Comparison of ENCODE assay signal across 8 cellular contexts in the genomic region with DNA sequence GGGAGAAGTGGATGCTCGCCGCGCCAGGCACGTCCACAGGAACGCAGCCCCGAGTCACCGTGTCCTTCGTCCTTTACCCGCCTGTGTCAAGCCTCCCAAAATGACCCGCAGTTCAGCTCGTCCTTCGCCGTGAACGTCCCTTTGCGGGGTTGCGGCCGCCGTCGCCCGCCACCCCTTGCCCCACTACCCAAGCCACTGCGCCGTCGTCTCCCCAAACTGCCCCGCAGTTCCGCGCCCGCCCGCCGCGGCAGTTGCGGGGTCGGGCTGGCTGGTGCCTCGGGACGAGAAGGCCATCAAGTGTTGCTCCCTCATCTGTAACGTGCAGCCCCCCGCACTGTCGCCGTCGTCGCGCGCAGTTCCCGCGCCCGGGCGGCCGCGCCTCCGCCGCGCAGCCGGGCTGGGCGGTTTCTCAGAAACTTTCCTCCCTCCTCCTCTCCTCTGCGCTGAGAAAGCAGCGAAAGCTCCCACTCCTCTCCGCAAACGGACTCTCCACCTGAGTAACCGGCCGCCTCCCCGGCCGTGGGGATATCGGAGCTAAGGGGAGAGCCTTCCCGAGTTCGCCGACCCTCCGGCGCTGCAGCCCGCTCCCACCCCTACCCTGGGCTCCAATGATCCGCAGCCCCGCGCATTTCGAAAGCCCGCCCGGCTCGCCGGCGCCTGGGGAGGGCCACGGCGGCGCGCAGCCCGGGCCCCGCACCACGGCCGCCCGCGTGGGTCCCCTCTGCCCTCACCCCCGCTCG. TPM values are rescaled to one million over a fixed set of nuclear protein-coding genes. Genes with fewer than 3 reads are reported as not detected.
DNase-seq lines count a peak whose midpoint lies in the region; ATAC-seq and TF ChIP-seq lines count a peak whose summit lies in the region.

No MANE protein-coding gene starts in this region.

- POLR2A ChIA-PET in WTC11 (lab: Charles Lee) (interaction anchor here (3.4 kb wide), 1 partner anchor 8 kb away, joined by 31 read pairs; no protein-coding TSS in a partner anchor), GM10248 (lab: Yijun Ruan, JAX) (no interaction called here)

- H3K4me1 Mint-ChIP-seq in WTC11, result peaks cover 38% of the 10 kb centered on the region
- peaks cover 33% of the 10 kb centered on the region for H3K4me1 Mint-ChIP-seq in stimulated activated naive CD8-positive, alpha-beta T cell treated with anti-CD3 and anti-CD28 coated beads, Interleukin-15, amount 100 ng/mL, for 72 hours

- no peaks in the 10 kb centered on the region for H3K9me3 Mint-ChIP-seq in WTC11
- H3K9me3 Mint-ChIP-seq in stimulated activated naive CD8-positive, alpha-beta T cell treated with anti-CD3 and anti-CD28 coated beads, Interleukin-15, amount 100 ng/mL, for 72 hours, result no peaks in the 10 kb centered on the region

- no peak for DNase-seq in AG09309 (ENCODE audit: low read depth)
- no peak for DNase-seq in HFF-Myc (ENCODE audit: extremely low read depth, low read depth)
- peak; percentile 40 for DNase-seq in WTC11 (ENCODE audit: low spot score)
- DNase-seq in dermis blood vessel endothelial cell, result peak; percentile 59
- peak; percentile 56 to 69 for DNase-seq in lung microvascular endothelial cell (ENCODE audit: low read depth in 2 of 2)
- DNase-seq in stimulated activated naive CD8-positive, alpha-beta T cell treated with anti-CD3 and anti-CD28 coated beads, Interleukin-15, amount 100 ng/mL, for 72 hours, result peak; percentile 61 to 70
- no peak for DNase-seq in GM10248 (ENCODE audit: extremely low spot score)

- H3K27ac Mint-ChIP-seq in WTC11, result no peak overlapping the region
- H3K27ac Mint-ChIP-seq in stimulated activated naive CD8-positive, alpha-beta T cell treated with anti-CD3 and anti-CD28 coated beads, Interleukin-15, amount 100 ng/mL, for 72 hours, result peak overlapping the region; percentile 98 to 100

- no peak for TF ChIP-seq CTCF in AG09309 (IDR thresholded peaks at IDR 0.05; ENCODE audit: control insufficient read depth, insufficient read depth, low read depth, low read length, missing control alignments)
- TF ChIP-seq CTCF in HFF-Myc (IDR thresholded peaks at IDR 0.05; ENCODE audit: low read depth, low read length, missing control alignments), result no peak
- TF ChIP-seq CTCF in WTC11 (IDR thresholded peaks at IDR 0.05), result no peak
- no peak for TF ChIP-seq CTCF in GM10248 (IDR thresholded peaks at IDR 0.05; ENCODE audit: control extremely low read depth, extremely low read depth, low read depth, missing control alignments)

- peaks cover 32% of the 10 kb centered on the region for H3K36me3 Mint-ChIP-seq in WTC11

- peak overlapping the region; percentile 69 for H3K4me3 ChIP-seq in AG09309 (ENCODE audit: control insufficient read depth, low read depth, low read length)
- H3K4me3 ChIP-seq in HFF-Myc (replicated peaks; ENCODE audit: low read depth, low read length), result peak overlapping the region; percentile 89

- CTCF ChIA-PET in WTC11 (lab: Charles Lee), result interaction anchor here (0.6 to 1.7 kb wide), 5 partner anchors 13 to 374 kb away, joined by 3 to 9 read pairs (median 4); partner anchors contain the start of gene MANSC1
- CTCF ChIA-PET in GM10248 (lab: Yijun Ruan, JAX), result interaction anchor here (1.5 to 8.2 kb wide), 2 partner anchors 9 to 11 kb away, joined by 4 to 72 read pairs; no protein-coding TSS in a partner anchor

- ATAC-seq in WTC11 (peak; percentile 13), GM19035 (IDR thresholded peaks at IDR 0.05; ENCODE audit: unreplicated experiment) (no peak)
- ATAC-seq in stimulated activated naive CD8-positive, alpha-beta T cell treated with anti-CD3 and anti-CD28 coated beads, Interleukin-15, amount 100 ng/mL, for 72 hours, result peak; percentile 2

- H3K4me3 Mint-ChIP-seq in WTC11, result peak overlapping the region; percentile 79
- peak overlapping the region; percentile 88 to 91 for H3K4me3 Mint-ChIP-seq in stimulated activated naive CD8-positive, alpha-beta T cell treated with anti-CD3 and anti-CD28 coated beads, Interleukin-15, amount 100 ng/mL, for 72 hours

- peaks cover 17% of the 10 kb centered on the region for H3K27me3 Mint-ChIP-seq in WTC11 (ENCODE audit: low read depth)
- no peaks in the 10 kb centered on the region for H3K27me3 Mint-ChIP-seq in stimulated activated naive CD8-positive, alpha-beta T cell treated with anti-CD3 and anti-CD28 coated beads, Interleukin-15, amount 100 ng/mL, for 72 hours

TF ChIP-seq in WTC11, 78 proteins besides CTCF, POLR2A, EP300 and RAD21 (continues in another document):
- TF ChIP-seq, protein P1, sequence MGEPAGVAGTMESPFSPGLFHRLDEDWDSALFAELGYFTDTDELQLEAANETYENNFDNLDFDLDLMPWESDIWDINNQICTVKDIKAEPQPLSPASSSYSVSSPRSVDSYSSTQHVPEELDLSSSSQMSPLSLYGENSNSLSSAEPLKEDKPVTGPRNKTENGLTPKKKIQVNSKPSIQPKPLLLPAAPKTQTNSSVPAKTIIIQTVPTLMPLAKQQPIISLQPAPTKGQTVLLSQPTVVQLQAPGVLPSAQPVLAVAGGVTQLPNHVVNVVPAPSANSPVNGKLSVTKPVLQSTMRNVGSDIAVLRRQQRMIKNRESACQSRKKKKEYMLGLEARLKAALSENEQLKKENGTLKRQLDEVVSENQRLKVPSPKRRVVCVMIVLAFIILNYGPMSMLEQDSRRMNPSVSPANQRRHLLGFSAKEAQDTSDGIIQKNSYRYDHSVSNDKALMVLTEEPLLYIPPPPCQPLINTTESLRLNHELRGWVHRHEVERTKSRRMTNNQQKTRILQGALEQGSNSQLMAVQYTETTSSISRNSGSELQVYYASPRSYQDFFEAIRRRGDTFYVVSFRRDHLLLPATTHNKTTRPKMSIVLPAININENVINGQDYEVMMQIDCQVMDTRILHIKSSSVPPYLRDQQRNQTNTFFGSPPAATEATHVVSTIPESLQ (CRISPR knock-in tag; IDR thresholded peaks at IDR 0.05), result no peak
- TF ChIP-seq, protein P2, sequence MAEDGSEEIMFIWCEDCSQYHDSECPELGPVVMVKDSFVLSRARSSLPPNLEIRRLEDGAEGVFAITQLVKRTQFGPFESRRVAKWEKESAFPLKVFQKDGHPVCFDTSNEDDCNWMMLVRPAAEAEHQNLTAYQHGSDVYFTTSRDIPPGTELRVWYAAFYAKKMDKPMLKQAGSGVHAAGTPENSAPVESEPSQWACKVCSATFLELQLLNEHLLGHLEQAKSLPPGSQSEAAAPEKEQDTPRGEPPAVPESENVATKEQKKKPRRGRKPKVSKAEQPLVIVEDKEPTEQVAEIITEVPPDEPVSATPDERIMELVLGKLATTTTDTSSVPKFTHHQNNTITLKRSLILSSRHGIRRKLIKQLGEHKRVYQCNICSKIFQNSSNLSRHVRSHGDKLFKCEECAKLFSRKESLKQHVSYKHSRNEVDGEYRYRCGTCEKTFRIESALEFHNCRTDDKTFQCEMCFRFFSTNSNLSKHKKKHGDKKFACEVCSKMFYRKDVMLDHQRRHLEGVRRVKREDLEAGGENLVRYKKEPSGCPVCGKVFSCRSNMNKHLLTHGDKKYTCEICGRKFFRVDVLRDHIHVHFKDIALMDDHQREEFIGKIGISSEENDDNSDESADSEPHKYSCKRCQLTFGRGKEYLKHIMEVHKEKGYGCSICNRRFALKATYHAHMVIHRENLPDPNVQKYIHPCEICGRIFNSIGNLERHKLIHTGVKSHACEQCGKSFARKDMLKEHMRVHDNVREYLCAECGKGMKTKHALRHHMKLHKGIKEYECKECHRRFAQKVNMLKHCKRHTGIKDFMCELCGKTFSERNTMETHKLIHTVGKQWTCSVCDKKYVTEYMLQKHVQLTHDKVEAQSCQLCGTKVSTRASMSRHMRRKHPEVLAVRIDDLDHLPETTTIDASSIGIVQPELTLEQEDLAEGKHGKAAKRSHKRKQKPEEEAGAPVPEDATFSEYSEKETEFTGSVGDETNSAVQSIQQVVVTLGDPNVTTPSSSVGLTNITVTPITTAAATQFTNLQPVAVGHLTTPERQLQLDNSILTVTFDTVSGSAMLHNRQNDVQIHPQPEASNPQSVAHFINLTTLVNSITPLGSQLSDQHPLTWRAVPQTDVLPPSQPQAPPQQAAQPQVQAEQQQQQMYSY (CRISPR knock-in tag; IDR thresholded peaks at IDR 0.05), result no peak
- TF ChIP-seq ZNF138 (CRISPR knock-in tag; conservative IDR thresholded peaks at IDR 0.05) (no peak), ZNF263 (CRISPR knock-in tag; IDR thresholded peaks at IDR 0.05; ENCODE audit: low read depth) (no peak), NFATC4 (CRISPR knock-in tag; IDR thresholded peaks at IDR 0.05) (no peak), MLX (CRISPR knock-in tag; IDR thresholded peaks at IDR 0.05) (no peak), TP53 (CRISPR knock-in tag; IDR thresholded peaks at IDR 0.05) (no peak), ERG (CRISPR knock-in tag; IDR thresholded peaks at IDR 0.05) (no peak)
- TF ChIP-seq, protein P3, sequence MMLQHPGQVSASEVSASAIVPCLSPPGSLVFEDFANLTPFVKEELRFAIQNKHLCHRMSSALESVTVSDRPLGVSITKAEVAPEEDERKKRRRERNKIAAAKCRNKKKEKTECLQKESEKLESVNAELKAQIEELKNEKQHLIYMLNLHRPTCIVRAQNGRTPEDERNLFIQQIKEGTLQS (CRISPR knock-in tag; conservative IDR thresholded peaks at IDR 0.05), result no peak

RNA-seq across cellular contexts. Expression of gene CDKN1B, which starts 6.7 kb away (rescaled TPM):
- total RNA-seq in WTC11 (2021) (34.2 to 38.4 TPM (median 34.8 TPM) in 3 replicates), dermis blood vessel endothelial cell (67.7 and 75.4 TPM in 2 replicates), lung microvascular endothelial cell (55.1 and 78.2 TPM in 2 replicates)

RNA-seq across cellular contexts. Expression of gene GPR19, which starts 27.9 kb away (rescaled TPM):
- total RNA-seq in WTC11 (2021) (10.4 to 16.4 TPM (median 14.2 TPM) in 3 replicates), dermis blood vessel endothelial cell (0.17 and 0.84 TPM in 2 replicates), lung microvascular endothelial cell (under 0.01 and 0.20 TPM in 2 replicates)

Comparison
In these comparisons a context has a peak if more than half of its experiments do, and no peak if none do; other contexts are left out.
1. DNase-seq: peak in WTC11 (single experiment), dermis blood vessel endothelial cell (single experiment), lung microvascular endothelial cell (2 of 2) and stimulated activated naive CD8-positive, alpha-beta T cell treated with anti-CD3 and anti-CD28 coated beads, Interleukin-15, amount 100 ng/mL, for 72 hours (2 of 2); none in AG09309 (single experiment), HFF-Myc (single experiment) and GM10248 (single experiment).